8 cellular contexts compared by ENCODE assay signal in genomic region chr12:124642105-124642504, GRCh38.
"Had no signal": no experiment of that assay in that cellular context is flagged by ENCODE, and none has a peak within 500 bp of the region (broad histone marks: within the 10 kb centered on the region; RNA-seq: fewer than 3 reads in every experiment).

No MANE protein-coding gene starts in this region.

- H3K9me3 Mint-ChIP-seq: GM23338, H9 had no signal

- H3K4me2 ChIP-seq: GM23338 had no signal

- DNase-seq: H9, HCEC 1CT, HFFc6, KG1 had no signal

- ATAC-seq: GM23338, HepG2, K562 had no signal

- H3K27ac Mint-ChIP-seq: GM23338, HFFc6 had no signal

- H3K27ac ChIP-seq: HL-60 had no signal

- H2AFZ ChIP-seq: GM23338 had no signal

- H3K4me3 ChIP-seq: GM23338, K562 had no signal

- H3K4me3 Mint-ChIP-seq: GM23338, H9, HFFc6 had no signal
